In genomic region chr9:34638138-34638445, GRCh38 we compare ENCODE assay signal across 2 cellular contexts.
TF ChIP-seq lines count a peak whose summit lies in the region.

No MANE protein-coding gene starts in this region.

TF ChIP-seq in A549, 52 proteins besides CTCF, POLR2A, EP300 and RAD21:
- no peak for TF ChIP-seq FOXS1 (CRISPR knock-in tag; IDR thresholded peaks at IDR 0.05)

TF ChIP-seq in IMR-90, 13 proteins besides CTCF, POLR2A, EP300 and RAD21:
- TF ChIP-seq RCOR1 (IDR thresholded peaks at IDR 0.05; ENCODE audit: insufficient replicate concordance, low read length) (no peak), NFE2L2 (IDR thresholded peaks at IDR 0.05; ENCODE audit: low read depth, low read length) (no peak)
TF ChIP-seq in IMR-90: peak in this region for 0.
